Comparison of ENCODE assay signal across 14 cellular contexts in the genomic region with DNA sequence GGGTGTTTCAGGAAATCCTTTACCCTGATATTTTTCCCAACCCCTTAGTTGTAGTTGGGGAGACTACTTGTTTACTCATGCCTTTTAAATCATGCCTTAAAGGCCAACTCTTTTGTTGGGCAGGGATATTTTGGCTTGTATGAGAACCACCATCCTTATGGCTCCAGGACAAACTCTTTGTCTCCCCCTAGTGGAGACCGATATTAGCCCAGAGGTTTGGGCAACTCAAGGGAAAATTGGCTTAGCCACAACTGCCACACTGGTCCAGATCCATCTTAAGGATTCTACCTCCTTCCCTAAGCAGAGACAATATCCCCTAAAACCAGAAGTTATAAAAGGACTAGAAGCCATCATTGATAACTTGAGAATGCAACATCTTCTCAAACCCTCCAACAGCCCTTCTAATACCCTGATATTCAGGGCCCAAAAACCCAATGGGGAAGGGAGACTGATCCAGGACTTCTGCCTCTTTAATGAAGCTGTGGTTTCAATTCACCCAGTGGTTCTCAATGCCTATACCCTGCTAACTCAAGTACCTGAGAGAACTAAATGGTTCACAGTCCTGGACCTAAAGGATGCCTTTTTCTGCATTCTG.
DNase-seq lines count a peak whose midpoint lies in the region; ATAC-seq and TF ChIP-seq lines count a peak whose summit lies in the region.
"Had no signal": no experiment of that assay in that cellular context is flagged by ENCODE, and none has a peak within 500 bp of the region (broad histone marks: within the 10 kb centered on the region; RNA-seq: fewer than 3 reads in every experiment).

No MANE protein-coding gene starts in this region.

- no peak overlapping the region for H3K4me3 ChIP-seq in HFF-Myc (replicated peaks; ENCODE audit: low read depth, low read length)
- H3K4me3 ChIP-seq: gastroesophageal sphincter, lung, ovary had no signal

- in situ Hi-C loops in SK-MEL-5 (cut with HindIII; ENCODE audit: low pct_unique_long_range_greater_than_20kb, low sequenced_read_pairs) = no loop called here

- TF ChIP-seq CTCF in HFF-Myc (IDR thresholded peaks at IDR 0.05; ENCODE audit: low read depth, low read length, missing control alignments) = peak; percentile 53

- DNase-seq in ELF-1 (ENCODE audit: low read depth, low spot score) = peak; percentile 6
- DNase-seq in HFF-Myc (ENCODE audit: extremely low read depth, low read depth) = no peak
- peak; percentile 64 for DNase-seq in SK-MEL-5 (ENCODE audit: low read depth, low spot score)
- peak; percentile 8 for DNase-seq in iPS-NIHi11 (ENCODE audit: low spot score)
- DNase-seq in NCI-H510A treated with DMSO at 0.1 percent for 48 hours (lab: John Stamatoyannopoulos, UW) = no peak
- DNase-seq: activated CD4-positive, CD25-positive, alpha-beta regulatory T cell treated with anti-CD3 and anti-CD28 coated beads, Interleukin-2, amount 50 U/mL, for 72 hours; activated naive CD4-positive, alpha-beta T cell; NCI-H1105 treated with DMSO at 0.1 percent for 48 hours; ovary; stimulated activated CD4-positive, alpha-beta T cell treated with anti-CD3 and anti-CD28 coated beads, Interleukin-4, amount 100 ng/mL, for 24 hours had no signal

- no peak for ATAC-seq in GM18907 (IDR thresholded peaks at IDR 0.05; ENCODE audit: unreplicated experiment)
- ATAC-seq in GM21381 (IDR thresholded peaks at IDR 0.05; ENCODE audit: unreplicated experiment) = no peak
- ATAC-seq: gastroesophageal sphincter had no signal

Comparison
In these comparisons a context has a peak if more than half of its experiments do, and no peak if none do; other contexts are left out.
1. DNase-seq: peak in ELF-1 (single experiment), SK-MEL-5 (single experiment) and iPS-NIHi11 (single experiment); none in HFF-Myc (single experiment) and NCI-H510A treated with DMSO at 0.1 percent for 48 hours (single experiment).